8 cellular contexts compared by ENCODE assay signal in the genomic region with DNA sequence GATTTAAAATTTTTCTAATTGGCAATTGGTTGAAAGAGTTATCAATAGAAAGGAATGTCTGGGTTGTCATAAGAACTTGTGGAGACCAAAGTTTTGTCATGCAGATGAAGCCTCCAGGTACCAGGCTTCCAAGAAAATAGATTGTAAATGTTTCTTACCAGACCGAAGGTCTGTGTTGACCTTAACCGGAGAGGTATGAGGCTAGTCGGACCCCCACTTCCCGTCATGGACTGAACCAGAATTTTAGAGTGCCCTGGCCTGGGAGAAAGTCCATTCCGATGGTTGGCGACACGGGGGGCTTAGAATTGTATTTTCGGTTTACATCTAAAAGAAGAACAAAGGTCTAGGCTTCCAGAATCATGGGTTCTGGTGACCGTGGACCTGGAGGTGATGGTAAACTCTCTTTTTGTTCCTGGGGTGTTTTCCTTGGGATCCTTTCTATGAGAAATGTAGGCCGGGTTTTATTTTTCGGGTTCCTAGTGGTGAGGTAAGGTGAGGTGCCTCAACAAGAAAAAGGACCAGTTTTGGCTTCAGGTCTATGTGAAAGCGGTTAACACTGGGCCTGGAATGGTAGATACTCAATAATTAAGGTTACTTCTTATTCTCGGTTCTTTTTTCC. TPM values are rescaled to one million over a fixed set of nuclear protein-coding genes. Genes with fewer than 3 reads are reported as not detected.
DNase-seq lines count a peak whose midpoint lies in the region; ATAC-seq and TF ChIP-seq lines count a peak whose summit lies in the region.

No MANE protein-coding gene starts in this region.

- H3K27ac Mint-ChIP-seq in activated T-cell treated with anti-CD3 and anti-CD28 coated beads, Interleukin-2, amount 50 U/mL, for 72 hours, result peak overlapping the region; percentile 97
- peak overlapping the region; percentile 92 for H3K27ac Mint-ChIP-seq in stimulated activated effector memory CD8-positive, alpha-beta T cell treated with anti-CD3 and anti-CD28 coated beads, Interleukin-12 subunit alpha, Interleukin-12 subunit beta, amount 100 ng/mL, for 72 hours

- no peak for ATAC-seq in activated T-cell treated with anti-CD3 and anti-CD28 coated beads, Interleukin-2, amount 50 U/mL, for 72 hours (replicated peaks in 1 of 2)
- no peak for ATAC-seq in stimulated activated effector memory CD8-positive, alpha-beta T cell treated with anti-CD3 and anti-CD28 coated beads, Interleukin-12 subunit alpha, Interleukin-12 subunit beta, amount 100 ng/mL, for 72 hours
- no peak for ATAC-seq in HG03520 (IDR thresholded peaks at IDR 0.05; ENCODE audit: unreplicated experiment)

- DNase-seq in HFF-Myc (ENCODE audit: extremely low read depth, low read depth), result no peak
- DNase-seq in activated T-cell treated with anti-CD3 and anti-CD28 coated beads, Interleukin-2, amount 50 U/mL, for 72 hours, result peak in 1 of 2 donors; percentile 6
- no peak for DNase-seq in stimulated activated effector memory CD8-positive, alpha-beta T cell treated with anti-CD3 and anti-CD28 coated beads, Interleukin-12 subunit alpha, Interleukin-12 subunit beta, amount 100 ng/mL, for 72 hours (ENCODE audit: low spot score in 2 of 2)
- DNase-seq in SIG-M5 treated with dmso at 0.1 percent for 504 hours (lab: John Stamatoyannopoulos, UW; ENCODE audit: unreplicated experiment), result no peak
- no peak for DNase-seq in NCI-H1105 (lab: John Stamatoyannopoulos, UW)
- no peak for DNase-seq in NCI-H2081 treated with DMSO at 0.1 percent for 48 hours (lab: John Stamatoyannopoulos, UW)

- H3K27me3 Mint-ChIP-seq in activated T-cell treated with anti-CD3 and anti-CD28 coated beads, Interleukin-2, amount 50 U/mL, for 72 hours (ENCODE audit: low read depth), result peaks cover 9% of the 10 kb centered on the region

- peaks cover 38% of the 10 kb centered on the region for H3K4me1 Mint-ChIP-seq in activated T-cell treated with anti-CD3 and anti-CD28 coated beads, Interleukin-2, amount 50 U/mL, for 72 hours (ENCODE audit: low read depth)
- peaks cover 27% of the 10 kb centered on the region for H3K4me1 Mint-ChIP-seq in stimulated activated effector memory CD8-positive, alpha-beta T cell treated with anti-CD3 and anti-CD28 coated beads, Interleukin-12 subunit alpha, Interleukin-12 subunit beta, amount 100 ng/mL, for 72 hours

- H3K4me1 ChIP-seq in iPS-15b (ENCODE audit: control insufficient read depth, insufficient read depth, low read length), result no peaks in the 10 kb centered on the region

- peaks cover 5 to 8% of the 10 kb centered on the region in 2 donors for H3K36me3 Mint-ChIP-seq in activated T-cell treated with anti-CD3 and anti-CD28 coated beads, Interleukin-2, amount 50 U/mL, for 72 hours (ENCODE audit: insufficient read depth in 2 of 2)
- peaks cover 36% of the 10 kb centered on the region for H3K36me3 Mint-ChIP-seq in stimulated activated effector memory CD8-positive, alpha-beta T cell treated with anti-CD3 and anti-CD28 coated beads, Interleukin-12 subunit alpha, Interleukin-12 subunit beta, amount 100 ng/mL, for 72 hours

- TF ChIP-seq CTCF in HFF-Myc (IDR thresholded peaks at IDR 0.05; ENCODE audit: low read depth, low read length, missing control alignments), result no peak

- H3K4me3 Mint-ChIP-seq in activated T-cell treated with anti-CD3 and anti-CD28 coated beads, Interleukin-2, amount 50 U/mL, for 72 hours, result peak overlapping the region; percentile 86 to 98
- H3K4me3 Mint-ChIP-seq in stimulated activated effector memory CD8-positive, alpha-beta T cell treated with anti-CD3 and anti-CD28 coated beads, Interleukin-12 subunit alpha, Interleukin-12 subunit beta, amount 100 ng/mL, for 72 hours, result peak overlapping the region; percentile 86

- peaks cover 2 to 3% of the 10 kb centered on the region in 2 donors for H3K9me3 Mint-ChIP-seq in activated T-cell treated with anti-CD3 and anti-CD28 coated beads, Interleukin-2, amount 50 U/mL, for 72 hours
- H3K9me3 Mint-ChIP-seq in stimulated activated effector memory CD8-positive, alpha-beta T cell treated with anti-CD3 and anti-CD28 coated beads, Interleukin-12 subunit alpha, Interleukin-12 subunit beta, amount 100 ng/mL, for 72 hours, result no peaks in the 10 kb centered on the region

- no peaks in the 10 kb centered on the region for H3K9me3 ChIP-seq in iPS-15b (ENCODE audit: control insufficient read depth, insufficient read depth, low read length)

- H3K36me3 ChIP-seq in iPS-15b (ENCODE audit: control insufficient read depth, insufficient read depth, low read length), result no peaks in the 10 kb centered on the region

- H3K9ac ChIP-seq in iPS-15b (ENCODE audit: low read depth, low read length), result peak overlapping the region; percentile 26

- peak overlapping the region; percentile 70 for H3K4me3 ChIP-seq in HFF-Myc (replicated peaks; ENCODE audit: low read depth, low read length)
- H3K4me3 ChIP-seq in iPS-15b (ENCODE audit: low read depth, low read length), result peak overlapping the region; percentile 91

- H3K27me3 ChIP-seq in iPS-15b (ENCODE audit: control insufficient read depth, insufficient read depth, low read length), result no peaks in the 10 kb centered on the region

RNA-seq across cellular contexts. Expression of a gene that starts 0.4 kb away (rescaled TPM):
- 10 to 100 TPM; 54.0 TPM for total RNA-seq in activated T-cell treated with anti-CD3 and anti-CD28 coated beads, Interleukin-2, amount 50 U/mL, for 72 hours
